In genomic region chr11:123137496-123138270, GRCh38 we compare ENCODE assay signal across 1 cellular context.
TF ChIP-seq lines count a peak whose summit lies in the region.

No MANE protein-coding gene starts in this region.

TF ChIP-seq in SK-N-SH, 30 proteins besides CTCF, POLR2A, EP300 and RAD21 (continued from another document):
- TF ChIP-seq PBX3 (IDR thresholded peaks at IDR 0.05), result peak; percentile 49
- TF ChIP-seq FOSL2 (IDR thresholded peaks at IDR 0.05; ENCODE audit: borderline replicate concordance, low read depth), result no peak
- no peak; the same call in 1 of the 2 replicates for TF ChIP-seq REST (IDR thresholded peaks at IDR 0.05; ENCODE audit: low read depth, low read length)
- TF ChIP-seq MAX (IDR thresholded peaks at IDR 0.05; ENCODE audit: low read depth), result peak; percentile 95
- no peak; the same call in 1 of the 2 replicates for TF ChIP-seq GABPA (IDR thresholded peaks at IDR 0.05; ENCODE audit: low read depth)
- no peak for TF ChIP-seq ELF1 (IDR thresholded peaks at IDR 0.05)
- TF ChIP-seq EZH2phosphoT487 (IDR thresholded peaks at IDR 0.05; ENCODE audit: borderline replicate concordance, low read depth), result no peak
- 0 out of 2 replicates have a peak, but pooled peaks have one; percentile 8 for TF ChIP-seq SMC3 (IDR thresholded peaks at IDR 0.05; ENCODE audit: low read depth, low read length)
- TF ChIP-seq NRF1 (IDR thresholded peaks at IDR 0.05; ENCODE audit: low read depth, low read length), result no peak
- no peak for TF ChIP-seq IRF3 (IDR thresholded peaks at IDR 0.05; ENCODE audit: low read depth, low read length)
- peak; percentile 97 for TF ChIP-seq TCF12 (IDR thresholded peaks at IDR 0.05)
